27 cellular contexts compared by ENCODE assay signal in genomic region chr1:237269938-237270337, GRCh38.
DNase-seq lines count a peak whose midpoint lies in the region; ATAC-seq, FAIRE-seq and TF ChIP-seq lines count a peak whose summit lies in the region.
"Had no signal": no experiment of that assay in that cellular context is flagged by ENCODE, and none has a peak within 500 bp of the region (broad histone marks: within the 10 kb centered on the region; RNA-seq: fewer than 3 reads in every experiment).

No MANE protein-coding gene starts in this region.

- no peak overlapping the region for H3K4me2 ChIP-seq in K562 (ENCODE audit: insufficient read depth, low read length)
- H3K4me2 ChIP-seq: BLaER1 treated with 17β-estradiol and CSF1 and Interleukin-3, amounts not matched to agents 10 nM and 100 nM; hepatocyte had no signal

- FAIRE-seq in K562 (lab: Jason Lieb, UNC) (peak; percentile 19), HTR-8/SVneo (lab: Jason Lieb, UNC) (no peak), frontal cortex (lab: Jason Lieb, UNC) (no peak)
- FAIRE-seq: H1 had no signal

- no peak overlapping the region for H2AFZ ChIP-seq in K562 (ENCODE audit: low read depth, low read length)
- H2AFZ ChIP-seq: hepatocyte had no signal

- no peaks in the 10 kb centered on the region for H3K36me3 ChIP-seq in K562 (ENCODE audit: control insufficient read depth, insufficient read depth, low read length)
- no peaks in the 10 kb centered on the region for H3K36me3 ChIP-seq in naive thymus-derived CD4-positive, alpha-beta T cell (ENCODE audit: control insufficient read depth in 2 of 3, insufficient read depth in 3 of 3, low read length in 3 of 3)
- H3K36me3 ChIP-seq: BLaER1 treated with 17β-estradiol and CSF1 and Interleukin-3, amounts not matched to agents 10 nM and 100 nM; tibial nerve had no signal

- no peaks in the 10 kb centered on the region for H3K36me3 Mint-ChIP-seq in activated CD4-positive, alpha-beta T cell treated with anti-CD3 and anti-CD28 coated beads for 36 hours (ENCODE audit: low read depth)
- no peaks in the 10 kb centered on the region for H3K36me3 Mint-ChIP-seq in naive thymus-derived CD4-positive, alpha-beta T cell
- H3K36me3 Mint-ChIP-seq: T-cell had no signal

- no peaks in the 10 kb centered on the region for H3K9me1 ChIP-seq in K562 (ENCODE audit: control insufficient read depth, insufficient read depth, low read length)

- ATAC-seq in activated CD4-positive, alpha-beta T cell treated with anti-CD3 and anti-CD28 coated beads for 36 hours = peak; percentile 77
- ATAC-seq in GM19351 (IDR thresholded peaks at IDR 0.05; ENCODE audit: unreplicated experiment) (peak; percentile 88), HG03039 (IDR thresholded peaks at IDR 0.05; ENCODE audit: unreplicated experiment) (peak; percentile 66), K562 (no peak)
- ATAC-seq in naive thymus-derived CD4-positive, alpha-beta T cell = no peak
- ATAC-seq: T-cell had no signal

- no peak for TF ChIP-seq RAD21 in K562 (CRISPR knock-in tag; conservative IDR thresholded peaks at IDR 0.05 in 1 of 2, IDR thresholded peaks at IDR 0.05 in 1 of 2)

- H3K27ac ChIP-seq in K562 (ENCODE audit: extremely low read depth, low read depth, low read length) = no peak overlapping the region
- H3K27ac ChIP-seq in naive thymus-derived CD4-positive, alpha-beta T cell (ENCODE audit: low read depth, low read length) = no peak overlapping the region
- H3K27ac ChIP-seq: 22Rv1; BLaER1 treated with 17β-estradiol and CSF1 and Interleukin-3, amounts not matched to agents 10 nM and 100 nM; hepatocyte; skin epidermis; tibial nerve; VCaP had no signal

- intact Hi-C loops in activated CD4-positive, alpha-beta T cell treated with anti-CD3 and anti-CD28 coated beads for 36 hours (cut with DNase I, micrococcal nuclease) = no loop called here
- intact Hi-C loops in K562 (cut with micrococcal nuclease) = no loop called here
- intact Hi-C loops in naive thymus-derived CD4-positive, alpha-beta T cell (cut with micrococcal nuclease) = no loop called here

- H3K4me1 ChIP-seq in K562 (replicated peaks in 1 of 2; ENCODE audit: control insufficient read depth in 2 of 2, insufficient read depth in 2 of 2, low read length in 2 of 2) = no peaks in the 10 kb centered on the region
- H3K4me1 ChIP-seq in naive thymus-derived CD4-positive, alpha-beta T cell (ENCODE audit: control insufficient read depth in 2 of 2, insufficient read depth in 2 of 2, low read length in 2 of 2) = no peaks in the 10 kb centered on the region
- H3K4me1 ChIP-seq: BLaER1 treated with 17β-estradiol and CSF1 and Interleukin-3, amounts not matched to agents 10 nM and 100 nM; tibial nerve had no signal

- peaks cover 14% of the 10 kb centered on the region for H3K27me3 Mint-ChIP-seq in activated CD4-positive, alpha-beta T cell treated with anti-CD3 and anti-CD28 coated beads for 36 hours
- peaks cover 0 to 15% (median 6%) of the 10 kb centered on the region in 5 donors for H3K27me3 Mint-ChIP-seq in naive thymus-derived CD4-positive, alpha-beta T cell
- H3K27me3 Mint-ChIP-seq: activated CD4-positive, alpha-beta memory T cell treated with anti-CD3 and anti-CD28 coated beads, Interleukin-2, amount 10 ng/mL, durations not matched to agents 7 days and 5 days had no signal

- in situ Hi-C loops in K562 (cut with MboI) = no loop called here

- no peak for DNase-seq in activated CD4-positive, alpha-beta T cell treated with anti-CD3 and anti-CD28 coated beads for 36 hours
- DNase-seq in activated CD4-positive, alpha-beta T cell treated with anti-CD3 and anti-CD28 coated beads for 4 hours = no peak
- DNase-seq in K562 (ENCODE audit: extremely low read depth in 1 of 4, low spot score in 3 of 4) (no peak), HTR-8/SVneo (ENCODE audit: insufficient read length, low spot score) (no peak), frontal cortex (ENCODE audit: low spot score in 2 of 2) (no peak)
- DNase-seq in naive thymus-derived CD4-positive, alpha-beta T cell = no peak
- DNase-seq: activated CD4-positive, alpha-beta memory T cell treated with anti-CD3 and anti-CD28 coated beads, Interleukin-2, amount 10 ng/mL, durations not matched to agents 7 days and 5 days; activated effector memory CD4-positive, alpha-beta T cell treated with anti-CD3 and anti-CD28 coated beads, Interleukin-2, amount 50 U/mL, for 16 hours; amygdala; GF-D8; IMR-90; islet precursor cell; mammary epithelial cell; NCI-H1694 treated with DMSO at 0.1 percent for 48 hours; posterior cingulate gyrus; Right ventricle myocardium superior; stimulated activated CD4-positive, alpha-beta T cell treated with anti-CD3 and anti-CD28 coated beads, Interleukin-4, amount 100 ng/mL, for 1 hour; T-cell had no signal

- CTCF ChIA-PET in activated CD4-positive, alpha-beta T cell treated with anti-CD3 and anti-CD28 coated beads for 36 hours (lab: Charles Lee) = no interaction called here
- CTCF ChIA-PET in K562 (lab: Yijun Ruan, JAX; ENCODE audit: low intra/inter-chr PET ratio) = no interaction called here
- CTCF ChIA-PET in naive thymus-derived CD4-positive, alpha-beta T cell (lab: Charles Lee) = interaction anchor here (0.6 kb wide), 1 partner anchor 974 kb away, joined by 3 read pairs; no protein-coding TSS in a partner anchor

- H4K20me1 ChIP-seq in K562 (replicated peaks; ENCODE audit: control insufficient read depth, insufficient read depth, low read length) = no peaks in the 10 kb centered on the region
- H4K20me1 ChIP-seq: BLaER1 treated with 17β-estradiol and CSF1 and Interleukin-3, amounts not matched to agents 10 nM and 100 nM had no signal

- H3K4me3 Mint-ChIP-seq in activated CD4-positive, alpha-beta T cell treated with anti-CD3 and anti-CD28 coated beads for 36 hours = no peak overlapping the region
- H3K4me3 Mint-ChIP-seq in naive thymus-derived CD4-positive, alpha-beta T cell = no peak overlapping the region
- H3K4me3 Mint-ChIP-seq: activated CD4-positive, alpha-beta memory T cell treated with anti-CD3 and anti-CD28 coated beads, Interleukin-2, amount 10 ng/mL, durations not matched to agents 7 days and 5 days; T-cell had no signal

- WGBS in K562 (ENCODE audit: insufficient coverage, low coverage, missing lambda C conversion rate) = 0% methylated on average over 4 of the region's 4 CpGs

- H3K27me3 ChIP-seq in K562 (ENCODE audit: control insufficient read depth in 2 of 2, insufficient read depth in 2 of 2, low read length in 2 of 2) = no peaks in the 10 kb centered on the region
- H3K27me3 ChIP-seq in naive thymus-derived CD4-positive, alpha-beta T cell (ENCODE audit: control insufficient read depth in 2 of 2, insufficient read depth in 2 of 2, low read length in 2 of 2) = no peaks in the 10 kb centered on the region
- H3K27me3 ChIP-seq: BLaER1 treated with 17β-estradiol and CSF1 and Interleukin-3, amounts not matched to agents 10 nM and 100 nM; hepatocyte; tibial nerve had no signal

- no peak for TF ChIP-seq EP300 in K562 (IDR thresholded peaks at IDR 0.05; ENCODE audit: low read length)

- H3K9ac ChIP-seq in K562 (ENCODE audit: insufficient read depth in 1 of 2, low read depth in 2 of 2, low read length in 2 of 2) = no peak overlapping the region
- H3K9ac ChIP-seq: BLaER1 treated with 17β-estradiol and CSF1 and Interleukin-3, amounts not matched to agents 10 nM and 100 nM had no signal

- no TSS peak for BruUV-seq in K562 (replicated peaks; lab: Mats Ljungman, UMichigan)

- no peak overlapping the region for H3K4me3 ChIP-seq in K562
- H3K4me3 ChIP-seq in naive thymus-derived CD4-positive, alpha-beta T cell (ENCODE audit: low read length) = no peak overlapping the region
- H3K4me3 ChIP-seq: BLaER1 treated with 17β-estradiol and CSF1 and Interleukin-3, amounts not matched to agents 10 nM and 100 nM; hepatocyte; skin epidermis; tibial nerve had no signal

- POLR2A ChIA-PET in activated CD4-positive, alpha-beta T cell treated with anti-CD3 and anti-CD28 coated beads for 36 hours (lab: Charles Lee) = no interaction called here
- POLR2A ChIA-PET in K562 (lab: Yijun Ruan, JAX) = no interaction called here
- POLR2A ChIA-PET in naive thymus-derived CD4-positive, alpha-beta T cell (lab: Charles Lee) = no interaction called here

- no peak overlapping the region for H3K27ac Mint-ChIP-seq in activated CD4-positive, alpha-beta T cell treated with anti-CD3 and anti-CD28 coated beads for 36 hours
- H3K27ac Mint-ChIP-seq in naive thymus-derived CD4-positive, alpha-beta T cell = no peak overlapping the region
- H3K27ac Mint-ChIP-seq: activated CD4-positive, alpha-beta memory T cell treated with anti-CD3 and anti-CD28 coated beads, Interleukin-2, amount 10 ng/mL, durations not matched to agents 7 days and 5 days; T-cell had no signal

- no peak for TF ChIP-seq POLR2A in K562 (conservative IDR thresholded peaks at IDR 0.05)

- peaks cover 12% of the 10 kb centered on the region for H3K4me1 Mint-ChIP-seq in activated CD4-positive, alpha-beta T cell treated with anti-CD3 and anti-CD28 coated beads for 36 hours
- peaks cover 0 to 1% (median 0%) of the 10 kb centered on the region in 7 donors for H3K4me1 Mint-ChIP-seq in naive thymus-derived CD4-positive, alpha-beta T cell
- H3K4me1 Mint-ChIP-seq: T-cell had no signal

- no peaks in the 10 kb centered on the region for H3K79me2 ChIP-seq in K562 (ENCODE audit: control insufficient read depth, insufficient read depth, low read length)
- H3K79me2 ChIP-seq: hepatocyte had no signal

- H3K9me3 Mint-ChIP-seq in activated CD4-positive, alpha-beta T cell treated with anti-CD3 and anti-CD28 coated beads for 36 hours (ENCODE audit: low read depth) = peaks cover 2% of the 10 kb centered on the region
- H3K9me3 Mint-ChIP-seq in naive thymus-derived CD4-positive, alpha-beta T cell = peaks cover 0 to 1% (median 0%) of the 10 kb centered on the region in 11 donors
- H3K9me3 Mint-ChIP-seq: activated CD4-positive, alpha-beta memory T cell treated with anti-CD3 and anti-CD28 coated beads, Interleukin-2, amount 10 ng/mL, durations not matched to agents 7 days and 5 days; T-cell had no signal

- no peak for TF ChIP-seq CTCF in K562 (IDR thresholded peaks at IDR 0.05 in 2 of 3, conservative IDR thresholded peaks at IDR 0.05 in 1 of 3; ENCODE audit: insufficient read depth in 2 of 3, low read depth in 1 of 3, low read length in 3 of 3)

- H3K9me3 ChIP-seq in K562 (replicated peaks; ENCODE audit: control insufficient read depth, insufficient read depth, low read depth, low read length) = no peaks in the 10 kb centered on the region
- no peaks in the 10 kb centered on the region for H3K9me3 ChIP-seq in naive thymus-derived CD4-positive, alpha-beta T cell (ENCODE audit: control insufficient read depth in 2 of 3, low read length in 3 of 3)
- H3K9me3 ChIP-seq: BLaER1 treated with 17β-estradiol and CSF1 and Interleukin-3, amounts not matched to agents 10 nM and 100 nM; tibial nerve had no signal

TF ChIP-seq in K562, 482 proteins besides CTCF, POLR2A, EP300 and RAD21 (continues in another document):
- TF ChIP-seq TEAD1 (CRISPR knock-in tag; IDR thresholded peaks at IDR 0.05) = no peak
- TF ChIP-seq ARNT (IDR thresholded peaks at IDR 0.05) = no peak
- TF ChIP-seq HDAC2 (IDR thresholded peaks at IDR 0.05) = no peak
- no peak for TF ChIP-seq SMAD1 (IDR thresholded peaks at IDR 0.05; ENCODE audit: low read depth, low read length, partially characterized antibody)
- TF ChIP-seq DNMT1 (IDR thresholded peaks at IDR 0.05) = no peak
- no peak for TF ChIP-seq YBX1 (IDR thresholded peaks at IDR 0.05)
- TF ChIP-seq KAT2B (IDR thresholded peaks at IDR 0.05; ENCODE audit: low read depth, low read length) = no peak
- no peak for TF ChIP-seq ZNF586 (CRISPR knock-in tag; conservative IDR thresholded peaks at IDR 0.05)

Comparison
In these comparisons a context has a peak if more than half of its experiments do, and no peak if none do; other contexts are left out.
1. ATAC-seq: peak in activated CD4-positive, alpha-beta T cell treated with anti-CD3 and anti-CD28 coated beads for 36 hours (single experiment), GM19351 (single experiment) and HG03039 (single experiment); none in K562 (single experiment) and naive thymus-derived CD4-positive, alpha-beta T cell (single experiment).